In the genomic region with DNA sequence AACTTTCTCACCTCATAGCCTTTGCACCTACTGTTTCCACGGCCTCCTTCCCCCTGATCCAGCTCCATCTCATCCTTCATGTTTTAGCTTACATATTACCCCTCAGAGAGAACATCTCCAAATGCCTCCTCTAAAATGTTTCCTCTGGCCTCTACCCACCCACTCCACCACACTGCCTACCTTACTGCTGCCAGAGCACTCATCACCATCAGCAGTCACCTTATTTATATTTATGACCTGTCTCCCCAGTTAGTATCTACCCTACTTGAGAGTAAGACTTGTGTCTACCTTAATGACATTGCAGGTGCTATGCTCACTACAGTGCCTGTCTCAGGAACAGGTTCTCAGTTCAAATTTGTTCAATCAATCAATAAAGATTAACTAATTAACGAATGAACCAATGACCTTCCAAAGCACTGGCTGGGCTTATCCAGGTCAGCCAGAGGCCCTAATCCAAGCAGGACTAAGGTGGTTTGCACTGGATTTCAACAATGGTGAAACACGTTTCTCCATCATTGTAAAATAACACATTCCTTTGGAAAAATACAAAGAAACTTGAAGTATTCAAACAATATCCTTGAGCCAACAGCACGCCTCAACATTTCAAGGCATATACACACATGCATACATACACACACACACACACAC, we compare ENCODE assay signal across 16 cellular contexts. TPM values are rescaled to one million over a fixed set of nuclear protein-coding genes. Genes with fewer than 3 reads are reported as not detected.
DNase-seq lines count a peak whose midpoint lies in the region; ATAC-seq and TF ChIP-seq lines count a peak whose summit lies in the region.
"Had no signal": no experiment of that assay in that cellular context is flagged by ENCODE, and none has a peak within 500 bp of the region (broad histone marks: within the 10 kb centered on the region; RNA-seq: fewer than 3 reads in every experiment).

No MANE protein-coding gene starts in this region.

- no peaks in the 10 kb centered on the region for H3K4me1 Mint-ChIP-seq in activated T-cell treated with anti-CD3 and anti-CD28 coated beads, Interleukin-2, amount 50 U/mL, for 72 hours (ENCODE audit: low read depth)
- H3K4me1 Mint-ChIP-seq: CD14-positive monocyte had no signal

- H3K36me3 Mint-ChIP-seq in activated T-cell treated with anti-CD3 and anti-CD28 coated beads, Interleukin-2, amount 50 U/mL, for 72 hours (ENCODE audit: insufficient read depth in 2 of 2), result peaks cover 33 to 55% of the 10 kb centered on the region in 2 donors

- H3K9me3 Mint-ChIP-seq in activated T-cell treated with anti-CD3 and anti-CD28 coated beads, Interleukin-2, amount 50 U/mL, for 72 hours, result peaks cover 8 to 14% of the 10 kb centered on the region in 2 donors

- no peak for ATAC-seq in activated T-cell treated with anti-CD3 and anti-CD28 coated beads, Interleukin-2, amount 50 U/mL, for 72 hours (replicated peaks in 1 of 2)
- ATAC-seq in left ventricle myocardium superior (peak; percentile 79), GM19463 (IDR thresholded peaks at IDR 0.05; ENCODE audit: unreplicated experiment) (no peak)
- ATAC-seq: CD8-positive, alpha-beta T cell had no signal

- no peaks in the 10 kb centered on the region for H3K27me3 ChIP-seq in left ventricle myocardium inferior (ENCODE audit: low read depth)
- no peaks in the 10 kb centered on the region for H3K27me3 ChIP-seq in esophagus muscularis mucosa

- peaks cover 8% of the 10 kb centered on the region for H3K4me1 ChIP-seq in left ventricle myocardium inferior
- no peaks in the 10 kb centered on the region for H3K4me1 ChIP-seq in esophagus muscularis mucosa

- TF ChIP-seq CTCF in left ventricle myocardium inferior (IDR thresholded peaks at IDR 0.05; ENCODE audit: borderline replicate concordance) (no peak), esophagus muscularis mucosa (IDR thresholded peaks at IDR 0.05) (no peak), coronary artery (IDR thresholded peaks at IDR 0.05) (no peak)

- no peaks in the 10 kb centered on the region for H3K27me3 Mint-ChIP-seq in activated T-cell treated with anti-CD3 and anti-CD28 coated beads, Interleukin-2, amount 50 U/mL, for 72 hours (ENCODE audit: low read depth)

- H3K9me3 ChIP-seq in left ventricle myocardium inferior (replicated peaks) (peaks cover 25% of the 10 kb centered on the region), esophagus muscularis mucosa (peaks cover 0 to 20% (median 7%) of the 10 kb centered on the region in 4 donors)

- no peak for DNase-seq in activated T-cell treated with anti-CD3 and anti-CD28 coated beads, Interleukin-2, amount 50 U/mL, for 72 hours
- DNase-seq in activated T-cell treated with anti-CD3 and anti-CD28 coated beads for 4 hours, result no peak
- no peak for DNase-seq in left ventricle myocardium superior
- no peak for DNase-seq in left ventricle myocardium inferior
- peak; percentile 24 for DNase-seq in esophagus muscularis mucosa (ENCODE audit: extremely low spot score)
- peak; percentile 26 for DNase-seq in mucosa of gallbladder (ENCODE audit: low spot score)
- DNase-seq in coronary artery (ENCODE audit: low spot score), result no peak
- DNase-seq: CD8-positive, alpha-beta T cell; COR-L47; DND-41; GDM1; HCEC 1CT; HFFc6 had no signal

- no peak for TF ChIP-seq POLR2A in esophagus muscularis mucosa (IDR thresholded peaks at IDR 0.05; ENCODE audit: low read depth)

- no peak for TF ChIP-seq EP300 in esophagus muscularis mucosa (IDR thresholded peaks at IDR 0.05)

- H3K4me3 Mint-ChIP-seq in activated T-cell treated with anti-CD3 and anti-CD28 coated beads, Interleukin-2, amount 50 U/mL, for 72 hours, result no peak overlapping the region
- H3K4me3 Mint-ChIP-seq: CD14-positive monocyte; CD8-positive, alpha-beta T cell; HFFc6 had no signal

- no peak overlapping the region for H3K27ac ChIP-seq in left ventricle myocardium inferior (replicated peaks)
- no peak overlapping the region for H3K27ac ChIP-seq in esophagus muscularis mucosa (replicated peaks in 1 of 4)
- H3K27ac ChIP-seq in coronary artery, result no peak overlapping the region
- H3K27ac ChIP-seq: 22Rv1 had no signal

- no peak overlapping the region for H3K4me3 ChIP-seq in left ventricle myocardium inferior
- no peak overlapping the region for H3K4me3 ChIP-seq in esophagus muscularis mucosa
- no peak overlapping the region for H3K4me3 ChIP-seq in coronary artery

- H3K27ac Mint-ChIP-seq in activated T-cell treated with anti-CD3 and anti-CD28 coated beads, Interleukin-2, amount 50 U/mL, for 72 hours, result peak overlapping the region; percentile 10
- H3K27ac Mint-ChIP-seq: CD8-positive, alpha-beta T cell; HFFc6 had no signal

- intact Hi-C loops in left ventricle myocardium superior (cut with micrococcal nuclease), result no loop called here
- intact Hi-C loops in left ventricle myocardium inferior (cut with micrococcal nuclease), result no loop called here
- intact Hi-C loops in esophagus muscularis mucosa (cut with DNase I), result no loop called here

- H3K36me3 ChIP-seq in left ventricle myocardium inferior (peaks cover 97% of the 10 kb centered on the region), esophagus muscularis mucosa (peaks cover 49 to 97% (median 87%) of the 10 kb centered on the region in 4 donors)

- 93% methylated on average over 4 of the region's 4 CpGs for WGBS in esophagus muscularis mucosa

RNA-seq across cellular contexts. Expression of a gene that starts 41.1 kb away (rescaled TPM):
- total RNA-seq in activated T-cell treated with anti-CD3 and anti-CD28 coated beads, Interleukin-2, amount 50 U/mL, for 72 hours, result 10 to 100 TPM; 70.1 to 75.0 TPM
- total RNA-seq in left ventricle myocardium superior (59.1 TPM), left ventricle myocardium inferior (65.2 TPM), esophagus muscularis mucosa (100 to 1,000 TPM; 150 to 205 (median 179) TPM), mucosa of gallbladder (121 TPM)

Comparison
In these comparisons a context has a peak if more than half of its experiments do, and no peak if none do; other contexts are left out.
1. DNase-seq: peak in esophagus muscularis mucosa (single experiment) and mucosa of gallbladder (single experiment); none in activated T-cell treated with anti-CD3 and anti-CD28 coated beads, Interleukin-2, amount 50 U/mL, for 72 hours (0 of 2), activated T-cell treated with anti-CD3 and anti-CD28 coated beads for 4 hours (single experiment), left ventricle myocardium superior (single experiment), left ventricle myocardium inferior (single experiment) and coronary artery (single experiment).